ENCODE assay signal across 13 cellular contexts in the genomic region with DNA sequence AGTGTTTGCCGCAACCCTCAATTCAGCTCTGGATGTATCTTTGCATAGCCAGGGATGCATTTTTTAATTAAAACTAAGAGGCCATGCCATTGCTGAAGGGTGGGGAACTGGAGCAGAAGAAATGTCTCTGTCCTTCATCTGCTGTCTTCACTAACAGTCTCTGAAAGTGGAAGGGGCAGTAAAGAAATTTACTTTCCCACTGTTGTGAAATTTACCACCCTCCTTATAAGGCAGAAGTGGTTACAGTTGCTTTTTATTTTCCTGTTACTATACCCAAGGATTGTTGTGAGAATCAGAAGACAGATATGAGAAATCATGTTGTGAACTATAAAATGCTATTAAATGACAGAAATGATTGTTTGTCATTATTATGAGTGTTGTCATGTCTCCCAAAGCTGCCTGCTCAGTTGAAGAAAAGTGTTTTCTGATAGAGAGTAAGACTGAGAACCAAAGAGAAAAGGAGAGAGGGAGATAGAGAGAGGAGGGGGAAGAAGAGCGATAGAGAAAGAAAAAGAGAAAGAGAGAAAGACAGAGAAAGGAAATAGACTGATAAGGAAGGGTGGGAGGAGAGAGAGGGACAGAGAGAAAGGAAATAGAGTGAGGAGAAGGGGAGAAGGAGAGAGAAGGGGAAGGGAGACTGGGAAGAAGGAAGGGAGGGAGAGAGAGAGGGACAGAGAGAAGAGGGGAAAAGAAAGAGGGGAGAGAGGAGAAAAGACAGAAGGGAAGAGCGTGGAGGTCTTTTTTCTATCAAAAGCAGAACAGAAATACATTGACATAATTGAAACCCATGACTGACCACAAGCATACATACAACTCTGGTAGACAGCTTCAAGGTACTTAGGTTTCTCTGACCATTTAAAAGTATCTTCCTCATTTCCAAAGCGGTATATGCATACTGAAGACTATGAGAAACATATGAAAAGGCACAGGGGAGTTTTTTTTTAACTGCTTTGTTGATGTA. TPM values are rescaled to one million over a fixed set of nuclear protein-coding genes. Genes with fewer than 3 reads are reported as not detected.
DNase-seq lines count a peak whose midpoint lies in the region; ATAC-seq and TF ChIP-seq lines count a peak whose summit lies in the region.
"Had no signal": no experiment of that assay in that cellular context is flagged by ENCODE, and none has a peak within 500 bp of the region (broad histone marks: within the 10 kb centered on the region; RNA-seq: fewer than 3 reads in every experiment).

No MANE protein-coding gene starts in this region.

- DNase-seq in smooth muscle cell (lab: John Stamatoyannopoulos, UW; ENCODE audit: unreplicated experiment) (no peak), left ventricle myocardium inferior (no peak), NCI-H2107 treated with DMSO at 0.1 percent for 48 hours (lab: John Stamatoyannopoulos, UW; ENCODE audit: unreplicated experiment) (no peak), left lobe of liver (ENCODE audit: low spot score) (no peak)
- DNase-seq: Karpas-422; left lung; right lobe of liver; stimulated activated naive CD4-positive, alpha-beta T cell had no signal

- no peaks in the 10 kb centered on the region for H3K79me2 ChIP-seq in smooth muscle cell (ENCODE audit: low read depth)

- no peaks in the 10 kb centered on the region for H3K9me3 Mint-ChIP-seq in activated T-helper 17 cell treated with anti-CD3 and anti-CD28 coated beads, Interleukin-2, amount 50 U/mL, for 72 hours
- H3K9me3 Mint-ChIP-seq: activated naive CD4-positive, alpha-beta T cell treated with anti-CD3 and anti-CD28 coated beads, Interleukin-2, amount 50 U/mL, for 72 hours had no signal

- H3K27ac ChIP-seq in smooth muscle cell (ENCODE audit: low read depth) (no peak overlapping the region), left ventricle myocardium inferior (replicated peaks) (no peak overlapping the region)
- H3K27ac ChIP-seq: left lung, right lobe of liver had no signal

- H4K20me1 ChIP-seq in smooth muscle cell (ENCODE audit: low read depth) = no peaks in the 10 kb centered on the region

- peaks cover under 1% of the 10 kb centered on the region for H3K4me1 Mint-ChIP-seq in activated T-helper 17 cell treated with anti-CD3 and anti-CD28 coated beads, Interleukin-2, amount 50 U/mL, for 72 hours

- no peaks in the 10 kb centered on the region for H3K27me3 Mint-ChIP-seq in activated T-helper 17 cell treated with anti-CD3 and anti-CD28 coated beads, Interleukin-2, amount 50 U/mL, for 72 hours

- H3K27me3 ChIP-seq in smooth muscle cell (ENCODE audit: low read depth) = no peaks in the 10 kb centered on the region
- H3K27me3 ChIP-seq in left ventricle myocardium inferior (ENCODE audit: low read depth) = no peaks in the 10 kb centered on the region
- H3K27me3 ChIP-seq: left lung, right lobe of liver had no signal

- no peak overlapping the region for H3K4me3 ChIP-seq in smooth muscle cell
- H3K4me3 ChIP-seq in left ventricle myocardium inferior = no peak overlapping the region
- H3K4me3 ChIP-seq: left lung, right lobe of liver had no signal

- no peak overlapping the region for H3K4me2 ChIP-seq in smooth muscle cell

- peak; percentile 95 for ATAC-seq in GM18519 (IDR thresholded peaks at IDR 0.05; ENCODE audit: low FRiP score, unreplicated experiment)
- peak; percentile 90 for ATAC-seq in GM21515 (IDR thresholded peaks at IDR 0.05; ENCODE audit: unreplicated experiment)
- ATAC-seq in HG03175 (IDR thresholded peaks at IDR 0.05; ENCODE audit: unreplicated experiment) = peak; percentile 95
- ATAC-seq in activated T-helper 17 cell treated with anti-CD3 and anti-CD28 coated beads, Interleukin-2, amount 50 U/mL, for 72 hours (replicated peaks) = peak; percentile 29
- no peak for ATAC-seq in left lobe of liver
- ATAC-seq: left lung, right lobe of liver had no signal

- TF ChIP-seq CTCF in smooth muscle cell (IDR thresholded peaks at IDR 0.05; ENCODE audit: borderline replicate concordance, insufficient read depth, poor library complexity, severe bottlenecking) = no peak
- no peak for TF ChIP-seq CTCF in left ventricle myocardium inferior (IDR thresholded peaks at IDR 0.05; ENCODE audit: borderline replicate concordance)

- no peaks in the 10 kb centered on the region for H3K9me3 ChIP-seq in smooth muscle cell (replicated peaks; ENCODE audit: low read depth)
- H3K9me3 ChIP-seq in left ventricle myocardium inferior (replicated peaks) = no peaks in the 10 kb centered on the region
- H3K9me3 ChIP-seq: left lung, right lobe of liver had no signal

- H3K9ac ChIP-seq in smooth muscle cell (ENCODE audit: low read depth) = no peak overlapping the region

- H3K27ac Mint-ChIP-seq in activated T-helper 17 cell treated with anti-CD3 and anti-CD28 coated beads, Interleukin-2, amount 50 U/mL, for 72 hours = peak overlapping the region; percentile 46

- no peaks in the 10 kb centered on the region for H3F3A ChIP-seq in smooth muscle cell (ENCODE audit: low read depth)

- H3K4me1 ChIP-seq in smooth muscle cell (ENCODE audit: low read depth) (peaks cover 6% of the 10 kb centered on the region), left ventricle myocardium inferior (peaks cover 16% of the 10 kb centered on the region)

- peaks cover 11% of the 10 kb centered on the region for H3K36me3 Mint-ChIP-seq in activated T-helper 17 cell treated with anti-CD3 and anti-CD28 coated beads, Interleukin-2, amount 50 U/mL, for 72 hours (ENCODE audit: low read depth)

- H3K4me3 Mint-ChIP-seq in activated T-helper 17 cell treated with anti-CD3 and anti-CD28 coated beads, Interleukin-2, amount 50 U/mL, for 72 hours = no peak overlapping the region

- WGBS in smooth muscle cell (ENCODE audit: low lambda C conversion rate) = 95% methylated on average over 4 of the region's 4 CpGs

- H3K36me3 ChIP-seq in smooth muscle cell (ENCODE audit: low read depth) = no peaks in the 10 kb centered on the region
- H3K36me3 ChIP-seq in left ventricle myocardium inferior = peaks cover 11% of the 10 kb centered on the region
- H3K36me3 ChIP-seq: right lobe of liver had no signal

- intact Hi-C loops in left ventricle myocardium inferior (cut with micrococcal nuclease) = no loop called here

- H2AFZ ChIP-seq in smooth muscle cell (ENCODE audit: low read depth) = no peak overlapping the region

RNA-seq across cellular contexts. Expression of a gene that starts 22.5 kb away (rescaled TPM):
- total RNA-seq in activated T-helper 17 cell treated with anti-CD3 and anti-CD28 coated beads, Interleukin-2, amount 50 U/mL, for 72 hours = 100 to 1,000 TPM in 1 of 2 donors, 10 to 100 TPM in 1; 80.0 to 128 TPM
- total RNA-seq in smooth muscle cell = 334 and 385 TPM in 2 replicates
- polyA plus RNA-seq in smooth muscle cell = 471 and 549 TPM in 2 replicates
- total RNA-seq in left ventricle myocardium inferior = 39.8 TPM
- total RNA-seq in left lobe of liver = 170 TPM

RNA-seq across cellular contexts. Expression of a gene that starts 22.8 kb away (rescaled TPM):
- 10 to 100 TPM; 26.5 to 28.3 TPM for total RNA-seq in activated T-helper 17 cell treated with anti-CD3 and anti-CD28 coated beads, Interleukin-2, amount 50 U/mL, for 72 hours
- total RNA-seq in smooth muscle cell (53.6 and 60.4 TPM in 2 replicates), left ventricle myocardium inferior (14.8 TPM), left lobe of liver (29.1 TPM)
- 50.1 and 53.9 TPM in 2 replicates for polyA plus RNA-seq in smooth muscle cell
